Comparison of ENCODE assay signal across 2 cellular contexts in the genomic region with DNA sequence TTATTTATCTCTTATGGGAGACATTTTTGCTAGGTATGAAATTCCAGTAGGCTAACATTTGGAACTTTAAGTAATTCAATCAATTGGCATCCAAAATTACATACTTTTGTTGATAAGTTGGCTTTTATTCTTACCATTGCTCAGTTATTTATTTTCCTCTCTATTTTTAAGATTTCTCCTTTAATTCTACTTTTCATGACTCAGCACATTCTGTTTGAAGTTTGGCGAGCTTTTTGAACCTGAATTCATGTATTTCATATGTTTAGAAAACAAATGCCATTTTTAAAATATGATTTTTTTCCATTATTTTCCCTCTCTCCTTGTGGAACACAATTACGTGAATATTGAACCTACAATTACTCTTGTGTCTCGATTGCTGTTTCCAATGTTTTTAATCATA.
TF ChIP-seq lines count a peak whose summit lies in the region.

No MANE protein-coding gene starts in this region.

TF ChIP-seq in HepG2, 621 proteins besides CTCF, POLR2A, EP300 and RAD21 (continues in another document):
- TF ChIP-seq TAF15 (IDR thresholded peaks at IDR 0.05; ENCODE audit: low read depth, low read length, poor library complexity, severe bottlenecking) = no peak
- TF ChIP-seq, protein P1, sequence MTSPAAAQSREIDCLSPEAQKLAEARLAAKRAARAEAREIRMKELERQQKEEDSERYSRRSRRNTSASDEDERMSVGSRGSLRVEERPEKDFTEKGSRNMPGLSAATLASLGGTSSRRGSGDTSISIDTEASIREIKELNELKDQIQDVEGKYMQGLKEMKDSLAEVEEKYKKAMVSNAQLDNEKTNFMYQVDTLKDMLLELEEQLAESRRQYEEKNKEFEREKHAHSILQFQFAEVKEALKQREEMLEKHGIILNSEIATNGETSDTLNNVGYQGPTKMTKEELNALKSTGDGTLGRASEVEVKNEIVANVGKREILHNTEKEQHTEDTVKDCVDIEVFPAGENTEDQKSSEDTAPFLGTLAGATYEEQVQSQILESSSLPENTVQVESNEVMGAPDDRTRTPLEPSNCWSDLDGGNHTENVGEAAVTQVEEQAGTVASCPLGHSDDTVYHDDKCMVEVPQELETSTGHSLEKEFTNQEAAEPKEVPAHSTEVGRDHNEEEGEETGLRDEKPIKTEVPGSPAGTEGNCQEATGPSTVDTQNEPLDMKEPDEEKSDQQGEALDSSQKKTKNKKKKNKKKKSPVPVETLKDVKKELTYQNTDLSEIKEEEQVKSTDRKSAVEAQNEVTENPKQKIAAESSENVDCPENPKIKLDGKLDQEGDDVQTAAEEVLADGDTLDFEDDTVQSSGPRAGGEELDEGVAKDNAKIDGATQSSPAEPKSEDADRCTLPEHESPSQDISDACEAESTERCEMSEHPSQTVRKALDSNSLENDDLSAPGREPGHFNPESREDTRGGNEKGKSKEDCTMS (CRISPR knock-in tag; conservative IDR thresholded peaks at IDR 0.05) = no peak
- no peak for TF ChIP-seq ZSCAN29 (CRISPR knock-in tag; conservative IDR thresholded peaks at IDR 0.05)
- TF ChIP-seq, protein P2, sequence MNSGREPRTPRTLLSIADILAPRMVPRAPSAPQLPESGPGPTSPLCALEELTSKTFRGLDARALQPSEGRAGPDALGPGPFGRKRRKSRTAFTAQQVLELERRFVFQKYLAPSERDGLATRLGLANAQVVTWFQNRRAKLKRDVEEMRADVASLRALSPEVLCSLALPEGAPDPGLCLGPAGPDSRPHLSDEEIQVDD (CRISPR knock-in tag; IDR thresholded peaks at IDR 0.05; ENCODE audit: borderline replicate concordance) = no peak
- TF ChIP-seq NFE2L2 (IDR thresholded peaks at IDR 0.05; ENCODE audit: low read length) = peak; percentile 79
- TF ChIP-seq, protein P3, sequence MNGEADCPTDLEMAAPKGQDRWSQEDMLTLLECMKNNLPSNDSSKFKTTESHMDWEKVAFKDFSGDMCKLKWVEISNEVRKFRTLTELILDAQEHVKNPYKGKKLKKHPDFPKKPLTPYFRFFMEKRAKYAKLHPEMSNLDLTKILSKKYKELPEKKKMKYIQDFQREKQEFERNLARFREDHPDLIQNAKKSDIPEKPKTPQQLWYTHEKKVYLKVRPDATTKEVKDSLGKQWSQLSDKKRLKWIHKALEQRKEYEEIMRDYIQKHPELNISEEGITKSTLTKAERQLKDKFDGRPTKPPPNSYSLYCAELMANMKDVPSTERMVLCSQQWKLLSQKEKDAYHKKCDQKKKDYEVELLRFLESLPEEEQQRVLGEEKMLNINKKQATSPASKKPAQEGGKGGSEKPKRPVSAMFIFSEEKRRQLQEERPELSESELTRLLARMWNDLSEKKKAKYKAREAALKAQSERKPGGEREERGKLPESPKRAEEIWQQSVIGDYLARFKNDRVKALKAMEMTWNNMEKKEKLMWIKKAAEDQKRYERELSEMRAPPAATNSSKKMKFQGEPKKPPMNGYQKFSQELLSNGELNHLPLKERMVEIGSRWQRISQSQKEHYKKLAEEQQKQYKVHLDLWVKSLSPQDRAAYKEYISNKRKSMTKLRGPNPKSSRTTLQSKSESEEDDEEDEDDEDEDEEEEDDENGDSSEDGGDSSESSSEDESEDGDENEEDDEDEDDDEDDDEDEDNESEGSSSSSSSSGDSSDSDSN (CRISPR knock-in tag; IDR thresholded peaks at IDR 0.05) = no peak
- TF ChIP-seq, protein P4, sequence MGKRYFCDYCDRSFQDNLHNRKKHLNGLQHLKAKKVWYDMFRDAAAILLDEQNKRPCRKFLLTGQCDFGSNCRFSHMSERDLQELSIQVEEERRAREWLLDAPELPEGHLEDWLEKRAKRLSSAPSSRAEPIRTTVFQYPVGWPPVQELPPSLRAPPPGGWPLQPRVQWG (CRISPR knock-in tag; IDR thresholded peaks at IDR 0.05; ENCODE audit: borderline replicate concordance, low read depth) = no peak
- no peak for TF ChIP-seq ZFP1 (CRISPR knock-in tag; IDR thresholded peaks at IDR 0.05)
- TF ChIP-seq ZNF180 (CRISPR knock-in tag; IDR thresholded peaks at IDR 0.05; ENCODE audit: borderline replicate concordance, low read depth) = no peak
- TF ChIP-seq, protein P5, sequence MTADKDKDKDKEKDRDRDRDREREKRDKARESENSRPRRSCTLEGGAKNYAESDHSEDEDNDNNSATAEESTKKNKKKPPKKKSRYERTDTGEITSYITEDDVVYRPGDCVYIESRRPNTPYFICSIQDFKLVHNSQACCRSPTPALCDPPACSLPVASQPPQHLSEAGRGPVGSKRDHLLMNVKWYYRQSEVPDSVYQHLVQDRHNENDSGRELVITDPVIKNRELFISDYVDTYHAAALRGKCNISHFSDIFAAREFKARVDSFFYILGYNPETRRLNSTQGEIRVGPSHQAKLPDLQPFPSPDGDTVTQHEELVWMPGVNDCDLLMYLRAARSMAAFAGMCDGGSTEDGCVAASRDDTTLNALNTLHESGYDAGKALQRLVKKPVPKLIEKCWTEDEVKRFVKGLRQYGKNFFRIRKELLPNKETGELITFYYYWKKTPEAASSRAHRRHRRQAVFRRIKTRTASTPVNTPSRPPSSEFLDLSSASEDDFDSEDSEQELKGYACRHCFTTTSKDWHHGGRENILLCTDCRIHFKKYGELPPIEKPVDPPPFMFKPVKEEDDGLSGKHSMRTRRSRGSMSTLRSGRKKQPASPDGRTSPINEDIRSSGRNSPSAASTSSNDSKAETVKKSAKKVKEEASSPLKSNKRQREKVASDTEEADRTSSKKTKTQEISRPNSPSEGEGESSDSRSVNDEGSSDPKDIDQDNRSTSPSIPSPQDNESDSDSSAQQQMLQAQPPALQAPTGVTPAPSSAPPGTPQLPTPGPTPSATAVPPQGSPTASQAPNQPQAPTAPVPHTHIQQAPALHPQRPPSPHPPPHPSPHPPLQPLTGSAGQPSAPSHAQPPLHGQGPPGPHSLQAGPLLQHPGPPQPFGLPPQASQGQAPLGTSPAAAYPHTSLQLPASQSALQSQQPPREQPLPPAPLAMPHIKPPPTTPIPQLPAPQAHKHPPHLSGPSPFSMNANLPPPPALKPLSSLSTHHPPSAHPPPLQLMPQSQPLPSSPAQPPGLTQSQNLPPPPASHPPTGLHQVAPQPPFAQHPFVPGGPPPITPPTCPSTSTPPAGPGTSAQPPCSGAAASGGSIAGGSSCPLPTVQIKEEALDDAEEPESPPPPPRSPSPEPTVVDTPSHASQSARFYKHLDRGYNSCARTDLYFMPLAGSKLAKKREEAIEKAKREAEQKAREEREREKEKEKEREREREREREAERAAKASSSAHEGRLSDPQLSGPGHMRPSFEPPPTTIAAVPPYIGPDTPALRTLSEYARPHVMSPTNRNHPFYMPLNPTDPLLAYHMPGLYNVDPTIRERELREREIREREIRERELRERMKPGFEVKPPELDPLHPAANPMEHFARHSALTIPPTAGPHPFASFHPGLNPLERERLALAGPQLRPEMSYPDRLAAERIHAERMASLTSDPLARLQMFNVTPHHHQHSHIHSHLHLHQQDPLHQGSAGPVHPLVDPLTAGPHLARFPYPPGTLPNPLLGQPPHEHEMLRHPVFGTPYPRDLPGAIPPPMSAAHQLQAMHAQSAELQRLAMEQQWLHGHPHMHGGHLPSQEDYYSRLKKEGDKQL (CRISPR knock-in tag; IDR thresholded peaks at IDR 0.05; ENCODE audit: low read depth) = no peak
- TF ChIP-seq, protein P6, sequence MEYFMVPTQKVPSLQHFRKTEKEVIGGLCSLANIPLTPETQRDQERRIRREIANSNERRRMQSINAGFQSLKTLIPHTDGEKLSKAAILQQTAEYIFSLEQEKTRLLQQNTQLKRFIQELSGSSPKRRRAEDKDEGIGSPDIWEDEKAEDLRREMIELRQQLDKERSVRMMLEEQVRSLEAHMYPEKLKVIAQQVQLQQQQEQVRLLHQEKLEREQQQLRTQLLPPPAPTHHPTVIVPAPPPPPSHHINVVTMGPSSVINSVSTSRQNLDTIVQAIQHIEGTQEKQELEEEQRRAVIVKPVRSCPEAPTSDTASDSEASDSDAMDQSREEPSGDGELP (IDR thresholded peaks at IDR 0.05; ENCODE audit: borderline replicate concordance, low read depth) = no peak

TF ChIP-seq in H1, 55 proteins besides CTCF, POLR2A, EP300 and RAD21:
- no peak for TF ChIP-seq TBP (IDR thresholded peaks at IDR 0.05; ENCODE audit: low read depth, low read length)
- TF ChIP-seq JUN (IDR thresholded peaks at IDR 0.05; ENCODE audit: low read depth, low read length) = no peak
- peak; percentile 86 for TF ChIP-seq MAFK (IDR thresholded peaks at IDR 0.05; ENCODE audit: low read depth, low read length)
- peak; percentile 77 for TF ChIP-seq BACH1 (IDR thresholded peaks at IDR 0.05; ENCODE audit: low read length)
